ENCODE assay signal across 8 cellular contexts in genomic region chr4:167896260-167896659, GRCh38.
DNase-seq lines count a peak whose midpoint lies in the region; ATAC-seq and TF ChIP-seq lines count a peak whose summit lies in the region.
"Not testable (repeated sequence)": the region's sequence is repeated elsewhere in the genome, so short reads cannot be mapped to it uniquely, and the experiment has no call there.

No MANE protein-coding gene starts in this region.

- 50% methylated on average over 3 of the region's 3 CpGs for WGBS in hepatocyte (ENCODE audit: low lambda C conversion rate, missing lambda C conversion rate)

- not testable (repeated sequence) for H3K36me3 ChIP-seq in hepatocyte (replicated peaks; ENCODE audit: insufficient read depth, low read depth)

- not testable (repeated sequence) for H3K36me3 Mint-ChIP-seq in Calu3 (ENCODE audit: insufficient read depth, unreplicated experiment); WTC11; MCF 10A (ENCODE audit: insufficient read depth, unreplicated experiment); nephron (ENCODE audit: low read depth); progenitor cell of endocrine pancreas (ENCODE audit: insufficient read depth)

- not testable (repeated sequence) for H3K9me2 ChIP-seq in hepatocyte (replicated peaks; ENCODE audit: insufficient read depth)

- H3K27ac ChIP-seq in hepatocyte = peak overlapping the region; percentile 70

- H3K4me3 Mint-ChIP-seq in Calu3 (ENCODE audit: low read depth, unreplicated experiment) (peak overlapping the region; percentile 50), WTC11 (peak overlapping the region; percentile 31), MCF 10A (ENCODE audit: unreplicated experiment) (peak overlapping the region; percentile 68), progenitor cell of endocrine pancreas (ENCODE audit: low read depth) (peak overlapping the region; percentile 20)
- not testable (repeated sequence) for H3K4me3 Mint-ChIP-seq in nephron

- intact Hi-C loops in Calu3 (cut with micrococcal nuclease; ENCODE audit: unreplicated experiment) = loop anchor here (10.0 kb wide), 1 partner anchor 179 kb away; no protein-coding TSS in a partner anchor
- intact Hi-C loops in MCF 10A (cut with micrococcal nuclease) = not testable (repeated sequence)

- not testable (repeated sequence) for H3K4me1 ChIP-seq in hepatocyte (ENCODE audit: insufficient read depth)

- DNase-seq in Calu3 = peak; percentile 35
- peak; percentile 31 for DNase-seq in HT-29 (ENCODE audit: low spot score)
- not testable (repeated sequence) for DNase-seq in WTC11 (ENCODE audit: low spot score); MCF 10A (ENCODE audit: unreplicated experiment); hepatocyte (ENCODE audit: low spot score); progenitor cell of endocrine pancreas (ENCODE audit: low spot score, unreplicated experiment)
- DNase-seq in epithelial cell of esophagus (ENCODE audit: low read depth) = peak; percentile 36

- peaks cover 36% of the 10 kb centered on the region for H3K4me1 Mint-ChIP-seq in Calu3 (ENCODE audit: low read depth, unreplicated experiment)
- H3K4me1 Mint-ChIP-seq in WTC11 = peaks cover 45% of the 10 kb centered on the region
- peaks cover 20% of the 10 kb centered on the region for H3K4me1 Mint-ChIP-seq in MCF 10A (ENCODE audit: insufficient read depth, unreplicated experiment)
- H3K4me1 Mint-ChIP-seq in nephron = not testable (repeated sequence)
- peaks cover 12% of the 10 kb centered on the region for H3K4me1 Mint-ChIP-seq in progenitor cell of endocrine pancreas (ENCODE audit: low read depth)

- not testable (repeated sequence) for TF ChIP-seq CTCF in Calu3 (IDR thresholded peaks at IDR 0.05; ENCODE audit: unreplicated experiment); WTC11 (IDR thresholded peaks at IDR 0.05); MCF 10A (IDR thresholded peaks at IDR 0.05; ENCODE audit: unreplicated experiment); epithelial cell of esophagus (IDR thresholded peaks at IDR 0.05; ENCODE audit: insufficient read depth, low read depth, low read length, missing control alignments); hepatocyte (IDR thresholded peaks at IDR 0.05; ENCODE audit: poor library complexity); nephron (IDR thresholded peaks at IDR 0.05; ENCODE audit: unreplicated experiment in 3 of 3); progenitor cell of endocrine pancreas (IDR thresholded peaks at IDR 0.05; ENCODE audit: unreplicated experiment)

- H3K27ac Mint-ChIP-seq in Calu3 (ENCODE audit: unreplicated experiment) (peak overlapping the region; percentile 70), WTC11 (peak overlapping the region; percentile 92), MCF 10A (ENCODE audit: low read depth, unreplicated experiment) (peak overlapping the region; percentile 100), nephron (peak overlapping the region; percentile 28 to 56 (median 50)), progenitor cell of endocrine pancreas (peak overlapping the region; percentile 88)

- POLR2A ChIA-PET in WTC11 (lab: Charles Lee) = not testable (repeated sequence)
- POLR2A ChIA-PET in MCF 10A (lab: Yijun Ruan, JAX) = interaction anchor here (0.6 to 1.4 kb wide), 7 partner anchors 8 to 252 kb away, joined by 3 to 5 read pairs (median 3); no protein-coding TSS in a partner anchor

- peak overlapping the region; percentile 34 for H3K4me3 ChIP-seq in epithelial cell of esophagus (ENCODE audit: low read length)
- not testable (repeated sequence) for H3K4me3 ChIP-seq in hepatocyte

- H3K79me2 ChIP-seq in hepatocyte = not testable (repeated sequence)

- not testable (repeated sequence) for H3K27me3 Mint-ChIP-seq in Calu3 (ENCODE audit: unreplicated experiment); WTC11 (ENCODE audit: low read depth); MCF 10A (ENCODE audit: insufficient read depth, unreplicated experiment); nephron (ENCODE audit: low read depth); progenitor cell of endocrine pancreas

- not testable (repeated sequence) for H3K27me3 ChIP-seq in hepatocyte

- H2AFZ ChIP-seq in hepatocyte = not testable (repeated sequence)

- not testable (repeated sequence) for BruUV-seq in Calu3 (replicated peaks; lab: Mats Ljungman, UMichigan); MCF 10A (replicated peaks; lab: Mats Ljungman, UMichigan)

- ATAC-seq in WTC11 = not testable (repeated sequence)

- peak overlapping the region; percentile 6 for H3K4me2 ChIP-seq in hepatocyte

- CTCF ChIA-PET in Calu3 (lab: Charles Lee); WTC11 (lab: Charles Lee): not testable (repeated sequence)
- CTCF ChIA-PET in MCF 10A (lab: Yijun Ruan, JAX) = interaction anchor here (0.6 to 0.7 kb wide), 2 partner anchors 28 to 276 kb away, joined by 3 read pairs; no protein-coding TSS in a partner anchor

- H3K9me3 Mint-ChIP-seq in Calu3 (ENCODE audit: low read depth, unreplicated experiment); MCF 10A (ENCODE audit: unreplicated experiment); nephron: not testable (repeated sequence)
- H3K9me3 Mint-ChIP-seq in WTC11 = peaks cover 10% of the 10 kb centered on the region
- H3K9me3 Mint-ChIP-seq in progenitor cell of endocrine pancreas (ENCODE audit: low read depth) = peaks cover 10% of the 10 kb centered on the region

- not testable (repeated sequence) for H3K9me3 ChIP-seq in hepatocyte (ENCODE audit: low read depth)

- H4K20me1 ChIP-seq in hepatocyte (ENCODE audit: insufficient read depth, poor library complexity, severe bottlenecking) = not testable (repeated sequence)

Comparison
In these comparisons a context has a peak if more than half of its experiments do, and no peak if none do; other contexts are left out.
1. H3K27ac Mint-ChIP-seq: peak in every context shown above with its lines; median percentile 100 in MCF 10A; 92 in WTC11; 88 in progenitor cell of endocrine pancreas; 70 in Calu3; 50 in nephron.